8 cellular contexts compared by ENCODE assay signal in the genomic region with DNA sequence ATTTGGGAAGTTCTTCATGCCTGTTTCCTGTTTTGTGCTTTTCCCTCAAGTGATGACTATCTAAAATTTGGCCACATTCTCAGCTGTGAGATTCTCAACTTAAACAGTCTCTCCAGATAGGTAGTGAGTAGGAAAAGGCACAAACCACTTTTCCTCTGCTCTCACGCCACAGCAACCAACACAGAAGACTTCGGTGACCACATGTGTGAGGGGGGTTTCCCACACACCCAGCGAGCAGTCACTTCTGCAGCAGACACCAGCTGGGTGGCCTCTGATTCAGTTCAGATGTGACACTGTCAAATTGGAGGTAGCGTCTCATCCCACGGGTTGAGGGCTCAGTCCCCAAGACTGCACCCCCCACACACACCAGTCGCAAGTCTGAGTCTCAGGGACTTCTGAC. TPM values are rescaled to one million over a fixed set of nuclear protein-coding genes. Genes with fewer than 3 reads are reported as not detected.
DNase-seq lines count a peak whose midpoint lies in the region; ATAC-seq and TF ChIP-seq lines count a peak whose summit lies in the region.

No MANE protein-coding gene starts in this region.

- H3K4me1 Mint-ChIP-seq in CD8-positive, alpha-beta memory T cell: peaks cover 11 to 19% (median 18%) of the 10 kb centered on the region in 3 donors

- peak overlapping the region in 6 of 7 donors; percentile 40 to 63 (median 48) for H3K4me3 Mint-ChIP-seq in CD8-positive, alpha-beta memory T cell

- intact Hi-C loops in A673 (cut with micrococcal nuclease; ENCODE audit: unreplicated experiment): no loop called here

- CTCF ChIA-PET in CD8-positive, alpha-beta memory T cell (lab: Charles Lee): no interaction called here
- CTCF ChIA-PET in A673 (lab: Charles Lee): no interaction called here

- H3K4me1 ChIP-seq in CD8-positive, alpha-beta memory T cell (ENCODE audit: insufficient read depth, low read length): no peaks in the 10 kb centered on the region
- no peaks in the 10 kb centered on the region for H3K4me1 ChIP-seq in A673 (ENCODE audit: insufficient read depth, low read length, poor library complexity, severe bottlenecking)

- DNase-seq in CD8-positive, alpha-beta memory T cell: peak; percentile 7 to 46 (median 12)
- DNase-seq in NB4 (ENCODE audit: low read depth) (peak; percentile 81), NCI-H2196 treated with DMSO at 0.1 percent for 48 hours (lab: John Stamatoyannopoulos, UW; ENCODE audit: unreplicated experiment) (no peak), MG63 (no peak), NOMO-1 (lab: John Stamatoyannopoulos, UW; ENCODE audit: unreplicated experiment in 2 of 2) (no peak), A673 (ENCODE audit: low spot score) (no peak)
- DNase-seq in central memory CD4-positive, alpha-beta T cell: peak; percentile 31

- no peak for TF ChIP-seq CTCF in NB4 (IDR thresholded peaks at IDR 0.05; ENCODE audit: low read depth, low read length)
- TF ChIP-seq CTCF in A673 (conservative IDR thresholded peaks at IDR 0.05; ENCODE audit: low read depth, low read length): no peak

- peak; percentile 88 for ATAC-seq in GM21717 (IDR thresholded peaks at IDR 0.05; ENCODE audit: unreplicated experiment)

- peak overlapping the region in 1 of 8 donors; percentile 52 for H3K27ac Mint-ChIP-seq in CD8-positive, alpha-beta memory T cell

- no peak overlapping the region for H3K27ac ChIP-seq in CD8-positive, alpha-beta memory T cell (ENCODE audit: low read depth, low read length)
- H3K27ac ChIP-seq in A673 (ENCODE audit: low read depth, low read length, poor library complexity, severe bottlenecking): no peak overlapping the region

- no peaks in the 10 kb centered on the region for H3K9me3 ChIP-seq in CD8-positive, alpha-beta memory T cell (ENCODE audit: low read length)
- H3K9me3 ChIP-seq in MG63: no peaks in the 10 kb centered on the region
- H3K9me3 ChIP-seq in A673 (ENCODE audit: low read depth, low read length, poor library complexity, severe bottlenecking): no peaks in the 10 kb centered on the region

- no peaks in the 10 kb centered on the region for H3K36me3 Mint-ChIP-seq in CD8-positive, alpha-beta memory T cell

- no peaks in the 10 kb centered on the region for H3K27me3 ChIP-seq in CD8-positive, alpha-beta memory T cell (ENCODE audit: insufficient read depth, low read length, poor library complexity, severe bottlenecking)
- H3K27me3 ChIP-seq in MG63 (no peaks in the 10 kb centered on the region), A673 (replicated peaks; ENCODE audit: insufficient read depth, low read depth, low read length, poor library complexity) (no peaks in the 10 kb centered on the region)

- H3K4me3 ChIP-seq in CD8-positive, alpha-beta memory T cell (ENCODE audit: low read length): no peak overlapping the region
- H3K4me3 ChIP-seq in NB4 (ENCODE audit: low read depth, low read length) (no peak overlapping the region), MG63 (no peak overlapping the region), A673 (ENCODE audit: low read depth, low read length, poor library complexity, severe bottlenecking) (no peak overlapping the region)

- H3K9me3 Mint-ChIP-seq in CD8-positive, alpha-beta memory T cell: peaks cover 0 to 2% (median 0%) of the 10 kb centered on the region in 5 donors

- peaks cover 3 to 8% of the 10 kb centered on the region in 2 donors for H3K27me3 Mint-ChIP-seq in CD8-positive, alpha-beta memory T cell

- no TSS peak for BruUV-seq in A673 (replicated peaks; lab: Mats Ljungman, UMichigan)

- no peak for TF ChIP-seq POLR2A in NB4 (IDR thresholded peaks at IDR 0.05; ENCODE audit: extremely low read depth, insufficient read length)

- no peaks in the 10 kb centered on the region for H3K36me3 ChIP-seq in CD8-positive, alpha-beta memory T cell (ENCODE audit: insufficient read depth, low read length)
- H3K36me3 ChIP-seq in MG63 (no peaks in the 10 kb centered on the region), A673 (ENCODE audit: insufficient read depth, low read length, poor library complexity, severe bottlenecking) (no peaks in the 10 kb centered on the region)

- POLR2A ChIA-PET in CD8-positive, alpha-beta memory T cell (lab: Charles Lee): no interaction called here
- POLR2A ChIA-PET in A673 (lab: Charles Lee; ENCODE audit: low non-redundant PET): no interaction called here

RNA-seq across cellular contexts. Expression of a gene that starts 25.1 kb away (rescaled TPM):
- total RNA-seq in CD8-positive, alpha-beta memory T cell: not detected
- not detected for polyA plus RNA-seq in CD8-positive, alpha-beta memory T cell
- total RNA-seq in MG63 (2014; rRNA removed; shearing (Covaris generic); ENCODE audit: low replicate concordance): not detected in 2 replicates
- total RNA-seq in A673 (2021): 0.31 TPM in 1 of 2 replicates, not detected in the other

Comparison
In these comparisons a context has a peak if more than half of its experiments do, and no peak if none do; other contexts are left out.
1. DNase-seq: peak in CD8-positive, alpha-beta memory T cell (5 of 5), NB4 (single experiment) and central memory CD4-positive, alpha-beta T cell (single experiment); none in NCI-H2196 treated with DMSO at 0.1 percent for 48 hours (single experiment), MG63 (single experiment), NOMO-1 (0 of 2) and A673 (single experiment).